ENCODE assay signal across 8 cellular contexts in the genomic region with DNA sequence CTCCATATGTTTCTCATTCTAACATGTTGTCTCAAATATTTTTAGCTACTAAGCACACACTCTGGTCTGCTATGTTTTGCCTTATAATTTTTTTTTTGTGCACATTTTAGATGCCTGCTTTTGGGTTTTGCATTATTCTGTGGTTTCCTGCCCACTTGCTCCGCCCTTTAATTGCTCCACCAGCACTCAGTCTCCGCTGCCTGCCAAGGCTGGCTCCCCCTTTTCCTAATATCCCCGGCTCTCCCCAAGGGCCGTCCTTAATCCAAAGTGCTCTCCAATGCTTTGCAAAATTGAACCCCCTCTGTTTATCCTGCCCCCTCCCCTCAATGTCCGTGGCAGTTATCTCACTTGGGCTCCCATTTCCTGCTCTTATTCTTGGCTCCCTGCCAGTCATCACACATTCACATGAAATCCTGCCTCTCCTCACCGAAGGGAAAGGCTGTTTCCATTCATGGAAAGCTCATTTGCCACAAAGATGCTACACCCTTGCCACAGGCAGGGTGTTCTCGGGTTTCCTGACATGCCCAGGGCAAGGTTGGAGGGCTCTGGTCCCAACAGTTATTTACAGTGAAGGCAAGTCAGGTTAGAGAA.
DNase-seq lines count a peak whose midpoint lies in the region; ATAC-seq and TF ChIP-seq lines count a peak whose summit lies in the region.

No MANE protein-coding gene starts in this region.

- no peaks in the 10 kb centered on the region for H3K36me3 Mint-ChIP-seq in CD14-positive monocyte
- peaks cover 8% of the 10 kb centered on the region for H3K36me3 Mint-ChIP-seq in T-helper 2 cell treated with Interferon-gamma antibody and Interleukin-4, amounts not matched to agents 5 μg/mL and 100 μg/mL, for 36 hours (ENCODE audit: low read depth)

- H3K4me1 Mint-ChIP-seq in CD14-positive monocyte: peaks cover 12% of the 10 kb centered on the region
- peaks cover 14% of the 10 kb centered on the region for H3K4me1 Mint-ChIP-seq in T-helper 2 cell treated with Interferon-gamma antibody and Interleukin-4, amounts not matched to agents 5 μg/mL and 100 μg/mL, for 36 hours (ENCODE audit: low read depth)

- no peaks in the 10 kb centered on the region for H3K4me1 ChIP-seq in BE2C

- no peak for ATAC-seq in HG02588 (IDR thresholded peaks at IDR 0.05; ENCODE audit: unreplicated experiment)
- ATAC-seq in GM19455 (IDR thresholded peaks at IDR 0.05; ENCODE audit: unreplicated experiment): no peak

- H3K4me3 ChIP-seq in BE2C (ENCODE audit: low read depth, low read length): no peak overlapping the region

- no peaks in the 10 kb centered on the region for H3K9me3 ChIP-seq in BE2C

- intact Hi-C loops in CD14-positive monocyte (cut with micrococcal nuclease): no loop called here

- H3K27me3 Mint-ChIP-seq in CD14-positive monocyte (ENCODE audit: low read depth in 3 of 3): peaks cover 18 to 42% (median 29%) of the 10 kb centered on the region in 3 donors
- peaks cover 3% of the 10 kb centered on the region for H3K27me3 Mint-ChIP-seq in T-helper 2 cell treated with Interferon-gamma antibody and Interleukin-4, amounts not matched to agents 5 μg/mL and 100 μg/mL, for 36 hours (ENCODE audit: low read depth)

- peaks cover 0 to 4% (median 1%) of the 10 kb centered on the region in 7 donors for H3K9me3 Mint-ChIP-seq in CD14-positive monocyte
- no peaks in the 10 kb centered on the region for H3K9me3 Mint-ChIP-seq in T-helper 2 cell treated with Interferon-gamma antibody and Interleukin-4, amounts not matched to agents 5 μg/mL and 100 μg/mL, for 36 hours

- no peak for DNase-seq in CD14-positive monocyte (ENCODE audit: low spot score)
- DNase-seq in LoVo (ENCODE audit: low spot score): peak; percentile 23
- no peak for DNase-seq in T-helper 2 cell treated with Interferon-gamma antibody and Interleukin-4, amounts not matched to agents 5 μg/mL and 100 μg/mL, for 36 hours (ENCODE audit: low spot score)
- peak; percentile 14 for DNase-seq in hepatic stellate cell (ENCODE audit: low spot score)
- DNase-seq in BE2C: no peak
- no peak for DNase-seq in cerebellar cortex (ENCODE audit: low spot score)

- peak overlapping the region in 1 of 7 donors; percentile 35 for H3K27ac Mint-ChIP-seq in CD14-positive monocyte
- no peak overlapping the region for H3K27ac Mint-ChIP-seq in T-helper 2 cell treated with Interferon-gamma antibody and Interleukin-4, amounts not matched to agents 5 μg/mL and 100 μg/mL, for 36 hours

- no peaks in the 10 kb centered on the region for H3K36me3 ChIP-seq in BE2C

- H3K4me3 Mint-ChIP-seq in CD14-positive monocyte: peak overlapping the region; percentile 13 to 83
- H3K4me3 Mint-ChIP-seq in T-helper 2 cell treated with Interferon-gamma antibody and Interleukin-4, amounts not matched to agents 5 μg/mL and 100 μg/mL, for 36 hours: peak overlapping the region; percentile 58

- TF ChIP-seq CTCF in CD14-positive monocyte (IDR thresholded peaks at IDR 0.05) (no peak), BE2C (IDR thresholded peaks at IDR 0.05; ENCODE audit: low read depth, low read length) (no peak)

- 0 out of 2 replicates have a peak, but pooled peaks cover 7% of the 10 kb centered on the region for H3K27me3 ChIP-seq in BE2C

Comparison
In these comparisons a context has a peak if more than half of its experiments do, and no peak if none do; other contexts are left out.
1. DNase-seq: peak in LoVo (single experiment) and hepatic stellate cell (single experiment); none in CD14-positive monocyte (single experiment), T-helper 2 cell treated with Interferon-gamma antibody and Interleukin-4, amounts not matched to agents 5 μg/mL and 100 μg/mL, for 36 hours (single experiment), BE2C (single experiment) and cerebellar cortex (single experiment).